In genomic region chr5:123520677-123521247, GRCh38 we compare ENCODE assay signal across 14 cellular contexts. TPM values are rescaled to one million over a fixed set of nuclear protein-coding genes. Genes with fewer than 3 reads are reported as not detected.
DNase-seq lines count a peak whose midpoint lies in the region; ATAC-seq and TF ChIP-seq lines count a peak whose summit lies in the region.
"Had no signal": no experiment of that assay in that cellular context is flagged by ENCODE, and none has a peak within 500 bp of the region (broad histone marks: within the 10 kb centered on the region; RNA-seq: fewer than 3 reads in every experiment).

No MANE protein-coding gene starts in this region.

- H3K4me2 ChIP-seq in SU-DHL-6 (ENCODE audit: low read depth, low read length, poor library complexity, severe bottlenecking) = peak overlapping the region; percentile 58

- H3K27me3 Mint-ChIP-seq in activated T-helper 17 cell treated with anti-CD3 and anti-CD28 coated beads, Interleukin-2, amount 50 U/mL, for 72 hours = no peaks in the 10 kb centered on the region
- H3K27me3 Mint-ChIP-seq: T-cell had no signal

- H3K9me3 ChIP-seq in SU-DHL-6 (ENCODE audit: insufficient read depth, low read length) (no peaks in the 10 kb centered on the region), right cardiac atrium (ENCODE audit: control insufficient read depth, low read length) (no peaks in the 10 kb centered on the region)
- H3K9me3 ChIP-seq: adrenal gland had no signal

- TF ChIP-seq CTCF in SU-DHL-6 (IDR thresholded peaks at IDR 0.05; ENCODE audit: insufficient read depth, low read length, poor library complexity, severe bottlenecking) = no peak

- ATAC-seq in GM18519 (IDR thresholded peaks at IDR 0.05; ENCODE audit: low FRiP score, unreplicated experiment) = peak; percentile 59
- ATAC-seq in GM21526 (IDR thresholded peaks at IDR 0.05; ENCODE audit: low FRiP score, unreplicated experiment) = peak; percentile 75
- peak; percentile 72 for ATAC-seq in HG03064 (IDR thresholded peaks at IDR 0.05; ENCODE audit: low read depth, unreplicated experiment)
- no peak for ATAC-seq in right cardiac atrium
- ATAC-seq in activated T-helper 17 cell treated with anti-CD3 and anti-CD28 coated beads, Interleukin-2, amount 50 U/mL, for 72 hours (replicated peaks) = no peak
- ATAC-seq: T-cell had no signal

- H3K9me2 ChIP-seq in SU-DHL-6 (replicated peaks; ENCODE audit: insufficient read depth, low read length) = no peaks in the 10 kb centered on the region

- H3K36me3 Mint-ChIP-seq in activated T-helper 17 cell treated with anti-CD3 and anti-CD28 coated beads, Interleukin-2, amount 50 U/mL, for 72 hours (ENCODE audit: low read depth) = no peaks in the 10 kb centered on the region

- H3K79me2 ChIP-seq in SU-DHL-6 (ENCODE audit: insufficient read depth, low read length) = peaks cover 81% of the 10 kb centered on the region

- H3K27ac ChIP-seq in SU-DHL-6 (ENCODE audit: low read depth, low read length) (no peak overlapping the region), right cardiac atrium (ENCODE audit: low read length) (no peak overlapping the region)
- H3K27ac ChIP-seq: adrenal gland had no signal

- H4K20me1 ChIP-seq in SU-DHL-6 (ENCODE audit: low read depth, low read length) = peaks cover 73% of the 10 kb centered on the region

- peaks cover 29% of the 10 kb centered on the region for H3K4me1 Mint-ChIP-seq in activated T-helper 17 cell treated with anti-CD3 and anti-CD28 coated beads, Interleukin-2, amount 50 U/mL, for 72 hours

- H3K27ac Mint-ChIP-seq in activated T-helper 17 cell treated with anti-CD3 and anti-CD28 coated beads, Interleukin-2, amount 50 U/mL, for 72 hours = no peak overlapping the region
- H3K27ac Mint-ChIP-seq: endodermal cell, T-cell had no signal

- H3K9me3 Mint-ChIP-seq in activated T-helper 17 cell treated with anti-CD3 and anti-CD28 coated beads, Interleukin-2, amount 50 U/mL, for 72 hours = no peaks in the 10 kb centered on the region
- H3K9me3 Mint-ChIP-seq: CD8-positive, alpha-beta memory T cell; T-cell had no signal

- intact Hi-C loops in right cardiac atrium (cut with DNase I) = no loop called here

- no peak overlapping the region for H3K4me3 Mint-ChIP-seq in activated T-helper 17 cell treated with anti-CD3 and anti-CD28 coated beads, Interleukin-2, amount 50 U/mL, for 72 hours
- H3K4me3 Mint-ChIP-seq: CD8-positive, alpha-beta memory T cell; endodermal cell; T-cell had no signal

- no peak for DNase-seq in stimulated activated CD4-positive, alpha-beta T cell treated with anti-CD3 and anti-CD28 coated beads, Interleukin-1b, Interleukin-23, amount 100 ng/mL, for 48 hours
- DNase-seq in right cardiac atrium = no peak
- no peak for DNase-seq in effector CD8-positive, alpha-beta T cell (lab: John Stamatoyannopoulos, UW)
- DNase-seq: adrenal gland; CD8-positive, alpha-beta memory T cell; endodermal cell; mammary epithelial cell; NCI-H774; T-cell had no signal

- H3K36me3 ChIP-seq in SU-DHL-6 (ENCODE audit: low read length) = no peaks in the 10 kb centered on the region
- H3K36me3 ChIP-seq: adrenal gland had no signal

- H3K4me3 ChIP-seq in SU-DHL-6 (ENCODE audit: insufficient read depth, low read length, poor library complexity, severe bottlenecking) (no peak overlapping the region), right cardiac atrium (ENCODE audit: low read length) (no peak overlapping the region)
- H3K4me3 ChIP-seq: adrenal gland had no signal

- H2AFZ ChIP-seq in SU-DHL-6 (ENCODE audit: low read depth, low read length, severe bottlenecking) = no peak overlapping the region

- H3K27me3 ChIP-seq in SU-DHL-6 (ENCODE audit: low read length) = no peaks in the 10 kb centered on the region
- no peaks in the 10 kb centered on the region for H3K27me3 ChIP-seq in right cardiac atrium (ENCODE audit: control insufficient read depth, insufficient read depth)
- H3K27me3 ChIP-seq: adrenal gland had no signal

- peaks cover 7% of the 10 kb centered on the region for H3K4me1 ChIP-seq in right cardiac atrium (ENCODE audit: control insufficient read depth, insufficient read depth, low read length)

- no peak overlapping the region for H3K9ac ChIP-seq in SU-DHL-6 (ENCODE audit: low read length)

- peaks cover 8% of the 10 kb centered on the region; the same call in 1 of the 2 replicates for H3F3A ChIP-seq in SU-DHL-6 (ENCODE audit: insufficient read depth)

RNA-seq across cellular contexts. Expression of gene CSNK1G3, which starts 8.8 kb away (rescaled TPM):
- 10 to 100 TPM; 30.9 to 37.3 (median 33.9) TPM for total RNA-seq in right cardiac atrium
- polyA plus RNA-seq in right cardiac atrium = 5.8 TPM
- 10 to 100 TPM; 27.6 to 39.5 TPM for total RNA-seq in activated T-helper 17 cell treated with anti-CD3 and anti-CD28 coated beads, Interleukin-2, amount 50 U/mL, for 72 hours

Comparison
In these comparisons a context has a peak if more than half of its experiments do, and no peak if none do; other contexts are left out.
1. ATAC-seq: peak in GM18519 (single experiment), GM21526 (single experiment) and HG03064 (single experiment); none in right cardiac atrium (0 of 2) and activated T-helper 17 cell treated with anti-CD3 and anti-CD28 coated beads, Interleukin-2, amount 50 U/mL, for 72 hours (single experiment).